In genomic region chr10:50417906-50418697, GRCh38 we compare ENCODE assay signal across 8 cellular contexts.
DNase-seq lines count a peak whose midpoint lies in the region; ATAC-seq and TF ChIP-seq lines count a peak whose summit lies in the region.

No MANE protein-coding gene starts in this region.

- H3K4me3 Mint-ChIP-seq in T-cell, result peak overlapping the region; percentile 80 to 88 (median 84)
- H3K4me3 Mint-ChIP-seq in brain, result peak overlapping the region; percentile 83 to 90 (median 86)

- no peaks in the 10 kb centered on the region for H3K9me3 ChIP-seq in iPS-18a (ENCODE audit: control insufficient read depth, low read depth, low read length)
- no peaks in the 10 kb centered on the region for H3K9me3 ChIP-seq in gastrocnemius medialis

- in situ Hi-C loops in gastrocnemius medialis (cut with MboI; ENCODE audit: low sequenced_read_pairs in 4 of 4), result loop anchor here in 1 of 4 donors (25.0 kb wide), 1 partner anchor 194 kb away; the partner anchor contains the start of gene SGMS1

- peak; percentile 53 for ATAC-seq in GM19324 (IDR thresholded peaks at IDR 0.05; ENCODE audit: low FRiP score, unreplicated experiment)
- peak; percentile 80 for ATAC-seq in HG03354 (IDR thresholded peaks at IDR 0.05; ENCODE audit: poor library complexity, severe bottlenecking, unreplicated experiment)
- peak; percentile 80 to 86 (median 84) for ATAC-seq in T-cell (replicated peaks in 1 of 4)
- peak; percentile 81 to 85 for ATAC-seq in gastrocnemius medialis

- CTCF ChIA-PET in T-cell (lab: Charles Lee), result interaction anchor here in 1 of 2 donors (0.9 to 1.0 kb wide), 2 partner anchors 17 to 21 kb away, joined by 3 to 6 read pairs; no protein-coding TSS in a partner anchor

- peak overlapping the region; percentile 61 for H3K9ac ChIP-seq in iPS-18a (ENCODE audit: low read length)

- TF ChIP-seq CTCF in brain (conservative IDR thresholded peaks at IDR 0.05) (no peak), gastrocnemius medialis (IDR thresholded peaks at IDR 0.05 in 4 of 5, conservative IDR thresholded peaks at IDR 0.05 in 1 of 5) (peak in 1 of 5 experiments; percentile 11)

- TF ChIP-seq POLR2A in gastrocnemius medialis (IDR thresholded peaks at IDR 0.05), result no peak

- H3K36me3 Mint-ChIP-seq in T-cell (peaks cover 8% of the 10 kb centered on the region), brain (no peaks in the 10 kb centered on the region)

- H3K9me3 Mint-ChIP-seq in T-cell (no peaks in the 10 kb centered on the region), brain (no peaks in the 10 kb centered on the region)

- DNase-seq in CD1c-positive myeloid dendritic cell (ENCODE audit: extremely low spot score) (peak; percentile 75), T-cell (peak in 19 of 34 experiments; percentile 3 to 36 (median 20)), gastrocnemius medialis (peak; percentile 39 to 48), DMS153 (lab: John Stamatoyannopoulos, UW) (no peak)

- H3K27me3 ChIP-seq in iPS-18a (ENCODE audit: control insufficient read depth, insufficient read depth, low read length) (peaks cover 16% of the 10 kb centered on the region), gastrocnemius medialis (no peaks in the 10 kb centered on the region)

- H3K4me1 ChIP-seq in iPS-18a (ENCODE audit: control insufficient read depth, low read depth, low read length) (peaks cover 20% of the 10 kb centered on the region), gastrocnemius medialis (peaks cover 0 to 21% of the 10 kb centered on the region in 2 donors)

- H3K4me3 ChIP-seq in iPS-18a (ENCODE audit: low read length) (peak overlapping the region; percentile 91), gastrocnemius medialis (peak overlapping the region; percentile 74 to 84 (median 76))

- intact Hi-C loops in gastrocnemius medialis (cut with DNase I; ENCODE audit: low total_unique reads), result loop anchor here (1.0 to 5.0 kb wide), 2 partner anchors 91 to 206 kb away; no protein-coding TSS in a partner anchor

- H3K27ac Mint-ChIP-seq in T-cell (peak overlapping the region in 1 of 2 donors; percentile 62), brain (peak overlapping the region in 1 of 5 experiments; percentile 61)

- H3K36me3 ChIP-seq in iPS-18a (ENCODE audit: control insufficient read depth, low read depth, low read length) (no peaks in the 10 kb centered on the region), gastrocnemius medialis (no peaks in the 10 kb centered on the region)

- H3K27me3 Mint-ChIP-seq in T-cell, result no peaks in the 10 kb centered on the region
- H3K27me3 Mint-ChIP-seq in brain, result peaks cover 4% of the 10 kb centered on the region

- POLR2A ChIA-PET in T-cell (lab: Charles Lee), result no interaction called here

- no peak overlapping the region for H3K27ac ChIP-seq in iPS-18a (ENCODE audit: low read length)
- H3K27ac ChIP-seq in gastrocnemius medialis, result peak overlapping the region; percentile 60 to 77 (median 66)

- H3K4me1 Mint-ChIP-seq in T-cell (peaks cover 46 to 58% (median 53%) of the 10 kb centered on the region in 3 donors), brain (peaks cover 20% of the 10 kb centered on the region)
